In genomic region chr2:210567279-210567678, GRCh38 we compare ENCODE assay signal across 23 cellular contexts. TPM values are rescaled to one million over a fixed set of nuclear protein-coding genes. Genes with fewer than 3 reads are reported as not detected.
DNase-seq lines count a peak whose midpoint lies in the region; ATAC-seq, FAIRE-seq and TF ChIP-seq lines count a peak whose summit lies in the region.
"Had no signal": no experiment of that assay in that cellular context is flagged by ENCODE, and none has a peak within 500 bp of the region (broad histone marks: within the 10 kb centered on the region; RNA-seq: fewer than 3 reads in every experiment).

No MANE protein-coding gene starts in this region.

- TF ChIP-seq RAD21 in HepG2 (CRISPR knock-in tag; IDR thresholded peaks at IDR 0.05) (no peak), K562 (CRISPR knock-in tag; conservative IDR thresholded peaks at IDR 0.05 in 1 of 2, IDR thresholded peaks at IDR 0.05 in 1 of 2) (no peak)

- H3K36me3 Mint-ChIP-seq in activated T-helper 17 cell treated with anti-CD3 and anti-CD28 coated beads, Interleukin-2, amount 50 U/mL, for 72 hours (ENCODE audit: low read depth), result no peaks in the 10 kb centered on the region
- H3K36me3 Mint-ChIP-seq: CD8-positive, alpha-beta T cell had no signal

- POLR2A ChIA-PET in HepG2 (lab: Yijun Ruan, JAX), result no interaction called here
- POLR2A ChIA-PET in K562 (lab: Yijun Ruan, JAX), result no interaction called here

- TF ChIP-seq CTCF in HepG2 (CRISPR knock-in tag; IDR thresholded peaks at IDR 0.05) (no peak), right lobe of liver (IDR thresholded peaks at IDR 0.05) (no peak), K562 (IDR thresholded peaks at IDR 0.05 in 2 of 3, conservative IDR thresholded peaks at IDR 0.05 in 1 of 3; ENCODE audit: insufficient read depth in 2 of 3, low read depth in 1 of 3, low read length in 3 of 3) (no peak)

- CTCF ChIA-PET in HepG2 (lab: Yijun Ruan, JAX; ENCODE audit: low intra/inter-chr PET ratio, low total read pairs), result no interaction called here
- CTCF ChIA-PET in K562 (lab: Yijun Ruan, JAX; ENCODE audit: low intra/inter-chr PET ratio), result no interaction called here

- H3K4me1 ChIP-seq in HepG2 (ENCODE audit: insufficient read depth, low read length), result peaks cover 6% of the 10 kb centered on the region
- H3K4me1 ChIP-seq in right lobe of liver, result peaks cover 0 to 70% (median 21%) of the 10 kb centered on the region in 4 donors
- H3K4me1 ChIP-seq in K562 (replicated peaks in 1 of 2; ENCODE audit: control insufficient read depth in 2 of 2, insufficient read depth in 2 of 2, low read length in 2 of 2), result no peaks in the 10 kb centered on the region
- H3K4me1 ChIP-seq: BLaER1 treated with 17β-estradiol and CSF1 and Interleukin-3, amounts not matched to agents 10 nM and 100 nM; Caco-2 had no signal

- TF ChIP-seq EP300 in HepG2 (IDR thresholded peaks at IDR 0.05; ENCODE audit: low read depth in 2 of 2, low read length in 2 of 2) (no peak), HepG2 (CRISPR knock-in tag; IDR thresholded peaks at IDR 0.05; ENCODE audit: borderline replicate concordance) (no peak), K562 (IDR thresholded peaks at IDR 0.05; ENCODE audit: low read length) (no peak)

- FAIRE-seq in HepG2 (lab: Jason Lieb, UNC), result no peak
- peak; percentile 17 for FAIRE-seq in G401.6 (lab: Jason Lieb, UNC)
- no peak for FAIRE-seq in K562 (lab: Jason Lieb, UNC)
- peak; percentile 3 for FAIRE-seq in frontal cortex (lab: Jason Lieb, UNC)
- FAIRE-seq: D721Med, GM12878, GM12892, GM18507 had no signal

- in situ Hi-C loops in HepG2 (cut with HindIII; ENCODE audit: extremely low pct_ligation_motif_present, low pct_unique_long_range_greater_than_20kb) (no loop called here), K562 (cut with MboI) (no loop called here)

- no peak overlapping the region for H3K9ac ChIP-seq in HepG2 (ENCODE audit: insufficient read depth, low read depth, low read length)
- H3K9ac ChIP-seq in K562 (ENCODE audit: insufficient read depth in 1 of 2, low read depth in 2 of 2, low read length in 2 of 2), result no peak overlapping the region
- H3K9ac ChIP-seq: BLaER1 treated with 17β-estradiol and CSF1 and Interleukin-3, amounts not matched to agents 10 nM and 100 nM had no signal

- H3K36me3 ChIP-seq in HepG2 (replicated peaks in 1 of 2; ENCODE audit: control insufficient read depth in 1 of 2, insufficient read depth in 2 of 2, low read length in 2 of 2) (no peaks in the 10 kb centered on the region), right lobe of liver (peaks cover 0 to 38% (median 0%) of the 10 kb centered on the region in 4 donors), K562 (ENCODE audit: control insufficient read depth, insufficient read depth, low read length) (no peaks in the 10 kb centered on the region)
- H3K36me3 ChIP-seq: BLaER1 treated with 17β-estradiol and CSF1 and Interleukin-3, amounts not matched to agents 10 nM and 100 nM had no signal

- no peak for TF ChIP-seq POLR2A in HepG2 (IDR thresholded peaks at IDR 0.05; ENCODE audit: insufficient read depth in 1 of 2, low read depth in 2 of 2, low read length in 2 of 2)
- no peak for TF ChIP-seq POLR2A in right lobe of liver (IDR thresholded peaks at IDR 0.05)
- TF ChIP-seq POLR2A in K562 (conservative IDR thresholded peaks at IDR 0.05), result no peak

- no peaks in the 10 kb centered on the region for H3K9me3 ChIP-seq in HepG2 (ENCODE audit: low read length)
- H3K9me3 ChIP-seq in right lobe of liver, result no peaks in the 10 kb centered on the region
- H3K9me3 ChIP-seq in K562 (replicated peaks; ENCODE audit: control insufficient read depth, insufficient read depth, low read depth, low read length), result no peaks in the 10 kb centered on the region
- H3K9me3 ChIP-seq: BLaER1 treated with 17β-estradiol and CSF1 and Interleukin-3, amounts not matched to agents 10 nM and 100 nM; Caco-2 had no signal

- no peak overlapping the region for H3K4me2 ChIP-seq in HepG2 (ENCODE audit: low read depth, low read length)
- H3K4me2 ChIP-seq in K562 (ENCODE audit: insufficient read depth, low read length), result no peak overlapping the region
- H3K4me2 ChIP-seq: BLaER1 treated with 17β-estradiol and CSF1 and Interleukin-3, amounts not matched to agents 10 nM and 100 nM had no signal

- no peak overlapping the region for H3K4me3 ChIP-seq in HepG2 (replicated peaks in 1 of 3; ENCODE audit: insufficient read depth in 1 of 3, low read depth in 2 of 3, low read length in 3 of 3)
- H3K4me3 ChIP-seq in right lobe of liver, result no peak overlapping the region
- H3K4me3 ChIP-seq in K562, result no peak overlapping the region
- H3K4me3 ChIP-seq: BLaER1 treated with 17β-estradiol and CSF1 and Interleukin-3, amounts not matched to agents 10 nM and 100 nM; GM12878 had no signal

- no peaks in the 10 kb centered on the region for H3K79me2 ChIP-seq in HepG2 (ENCODE audit: insufficient read depth, low read length)
- H3K79me2 ChIP-seq in K562 (ENCODE audit: control insufficient read depth, insufficient read depth, low read length), result no peaks in the 10 kb centered on the region

- no peaks in the 10 kb centered on the region for H3K9me1 ChIP-seq in K562 (ENCODE audit: control insufficient read depth, insufficient read depth, low read length)

- no TSS peak for BruUV-seq in HepG2 (replicated peaks; lab: Mats Ljungman, UMichigan)
- BruUV-seq in K562 (replicated peaks; lab: Mats Ljungman, UMichigan), result no TSS peak

- intact Hi-C loops in HepG2 (cut with micrococcal nuclease; ENCODE audit: unreplicated experiment), result no loop called here
- intact Hi-C loops in right lobe of liver (cut with DNase I), result no loop called here
- intact Hi-C loops in K562 (cut with micrococcal nuclease), result no loop called here

- H3K27ac ChIP-seq in HepG2 (ENCODE audit: extremely low read length, insufficient read depth, low read length) (no peak overlapping the region), right lobe of liver (peak overlapping the region in 1 of 3 donors; percentile 16), K562 (ENCODE audit: extremely low read depth, low read depth, low read length) (no peak overlapping the region)
- H3K27ac ChIP-seq: 22Rv1; BLaER1 treated with 17β-estradiol and CSF1 and Interleukin-3, amounts not matched to agents 10 nM and 100 nM; C4-2B had no signal

- H3K4me1 Mint-ChIP-seq in activated T-helper 17 cell treated with anti-CD3 and anti-CD28 coated beads, Interleukin-2, amount 50 U/mL, for 72 hours, result no peaks in the 10 kb centered on the region
- H3K4me1 Mint-ChIP-seq: B cell had no signal

- no peak for DNase-seq in HepG2 (ENCODE audit: low spot score)
- no peak for DNase-seq in right lobe of liver
- DNase-seq in K562 (ENCODE audit: extremely low read depth in 1 of 4, low spot score in 3 of 4), result no peak
- DNase-seq in frontal cortex (ENCODE audit: low spot score in 2 of 2), result no peak
- DNase-seq in NCI-H2196 (lab: John Stamatoyannopoulos, UW; ENCODE audit: unreplicated experiment), result no peak
- DNase-seq: AML-193; Caco-2; Calu3; CD4-positive, alpha-beta T cell; CD8-positive, alpha-beta T cell; DMS79 treated with DMSO at 0.1 percent for 48 hours; GDM1 had no signal

- H4K20me1 ChIP-seq in HepG2 (ENCODE audit: insufficient read depth, low read length) (no peaks in the 10 kb centered on the region), K562 (replicated peaks; ENCODE audit: control insufficient read depth, insufficient read depth, low read length) (no peaks in the 10 kb centered on the region)
- H4K20me1 ChIP-seq: BLaER1 treated with 17β-estradiol and CSF1 and Interleukin-3, amounts not matched to agents 10 nM and 100 nM had no signal

- H2AFZ ChIP-seq in HepG2 (ENCODE audit: low read length) (no peak overlapping the region), K562 (ENCODE audit: low read depth, low read length) (no peak overlapping the region)

- H3K4me3 Mint-ChIP-seq in activated T-helper 17 cell treated with anti-CD3 and anti-CD28 coated beads, Interleukin-2, amount 50 U/mL, for 72 hours, result no peak overlapping the region
- H3K4me3 Mint-ChIP-seq: B cell; CD4-positive, alpha-beta T cell; CD8-positive, alpha-beta T cell had no signal

- ATAC-seq in HepG2 (no peak), right lobe of liver (no peak), K562 (no peak), GM19455 (IDR thresholded peaks at IDR 0.05; ENCODE audit: unreplicated experiment) (no peak)
- no peak for ATAC-seq in activated T-helper 17 cell treated with anti-CD3 and anti-CD28 coated beads, Interleukin-2, amount 50 U/mL, for 72 hours (replicated peaks)
- ATAC-seq: CD8-positive, alpha-beta T cell; GM12878 had no signal

- H3K27ac Mint-ChIP-seq in activated T-helper 17 cell treated with anti-CD3 and anti-CD28 coated beads, Interleukin-2, amount 50 U/mL, for 72 hours, result no peak overlapping the region
- H3K27ac Mint-ChIP-seq: B cell; CD4-positive, alpha-beta T cell; CD8-positive, alpha-beta T cell had no signal

- no peaks in the 10 kb centered on the region for H3K9me3 Mint-ChIP-seq in activated T-helper 17 cell treated with anti-CD3 and anti-CD28 coated beads, Interleukin-2, amount 50 U/mL, for 72 hours
- H3K9me3 Mint-ChIP-seq: CD4-positive, alpha-beta T cell; CD8-positive, alpha-beta T cell had no signal

- peaks cover 15% of the 10 kb centered on the region for H3K27me3 Mint-ChIP-seq in activated T-helper 17 cell treated with anti-CD3 and anti-CD28 coated beads, Interleukin-2, amount 50 U/mL, for 72 hours

- H3K27me3 ChIP-seq in HepG2 (ENCODE audit: control insufficient read depth in 1 of 2, insufficient read depth in 2 of 2, low read length in 2 of 2), result no peaks in the 10 kb centered on the region
- H3K27me3 ChIP-seq in right lobe of liver, result no peaks in the 10 kb centered on the region
- H3K27me3 ChIP-seq in K562 (ENCODE audit: control insufficient read depth in 2 of 2, insufficient read depth in 2 of 2, low read length in 2 of 2), result no peaks in the 10 kb centered on the region
- H3K27me3 ChIP-seq: BLaER1 treated with 17β-estradiol and CSF1 and Interleukin-3, amounts not matched to agents 10 nM and 100 nM had no signal

RNA-seq across cellular contexts. Expression of gene CPS1, which starts 10.9 kb away (rescaled TPM):
- total RNA-seq in HepG2 (2016; rRNA removed; fragmentation: Illumina TruSeq; extraction: Trizol) (44.9 and 51.7 TPM in 2 replicates), right lobe of liver (1,000 to 10,000 TPM; 1,066 to 2,150 (median 1,343) TPM), K562 (2014; rRNA removed) (4.3 and 5.7 TPM in 2 replicates), K562 (2014; rRNA removed; fragmentation: Illumina TruSeq; extraction: Trizol) (9.6 and 10.7 TPM in 2 replicates), K562 (2015; rRNA removed; fragmentation: Illumina TruSeq; extraction: Trizol) (8.7 and 9.2 TPM in 2 replicates), K562 (2021) (5.0 and 6.0 TPM in 2 replicates), frontal cortex (2.9 TPM)
- total RNA-seq in HepG2 (2016; cell fraction: cytosol; rRNA removed; fragmentation: Illumina TruSeq; extraction: Trizol; ENCODE audit: low read depth), result 4.5 and 7.1 TPM in 2 replicates
- total RNA-seq in HepG2 (2016; cell fraction: insoluble cytoplasmic fraction; rRNA removed; fragmentation: Illumina TruSeq; extraction: Trizol), result 42.6 and 49.0 TPM in 2 replicates
- 22.1 and 24.3 TPM in 2 replicates for total RNA-seq in HepG2 (2016; cell fraction: membrane; rRNA removed; fragmentation: Illumina TruSeq; extraction: Trizol)
- total RNA-seq in HepG2 (2016; cell fraction: nucleus; rRNA removed; fragmentation: Illumina TruSeq; extraction: Trizol), result 47.7 and 52.3 TPM in 2 replicates
- polyA plus RNA-seq in HepG2 (2011; rRNA removed) (17.6 and 24.4 TPM in 2 replicates), K562 (2011; rRNA removed) (11.6 and 13.5 TPM in 2 replicates), K562 (2014; fragmentation: Illumina TruSeq; extraction: Trizol) (8.7 and 9.3 TPM in 2 replicates), K562 (2014; fragmentation: Nextera tagmentation; extraction: Ambion mirVana) (1 to 10 TPM; 2.4 to 3.6 TPM), K562 (2014; rRNA removed) (5.1 and 6.0 TPM in 2 replicates)
- polyA plus RNA-seq in HepG2 (2011; cell fraction: cytosol; rRNA removed), result 16.5 and 18.6 TPM in 2 replicates
- polyA plus RNA-seq in HepG2 (2011; cell fraction: nucleus; rRNA removed), result 16.9 and 18.9 TPM in 2 replicates
- 13.0 and 24.2 TPM in 2 replicates for polyA plus RNA-seq in HepG2 (2012)
- 1.3 and 1.4 TPM in 2 replicates for polyA plus RNA-seq in HepG2 (2016; cell fraction: cytosol; fragmentation: Illumina TruSeq; extraction: Trizol; ENCODE audit: low read depth)
- 22.9 and 25.1 TPM in 2 replicates for polyA plus RNA-seq in HepG2 (2016; cell fraction: insoluble cytoplasmic fraction; fragmentation: Illumina TruSeq; extraction: Trizol; ENCODE audit: low read depth)
- polyA plus RNA-seq in HepG2 (2016; cell fraction: membrane; fragmentation: Illumina TruSeq; extraction: Trizol; ENCODE audit: low read depth), result 7.7 and 8.8 TPM in 2 replicates
- polyA plus RNA-seq in HepG2 (2016; cell fraction: nucleus; fragmentation: Illumina TruSeq; extraction: Trizol; ENCODE audit: insufficient read depth, low read depth), result 28.4 and 30.6 TPM in 2 replicates
- 49.7 and 1,370 TPM in 2 replicates for polyA minus RNA-seq in HepG2 (2011; rRNA and poly(A)+ RNA removed; ENCODE audit: low replicate concordance)
- 44.2 and 46.4 TPM in 2 replicates for polyA minus RNA-seq in HepG2 (2011; cell fraction: cytosol; rRNA and poly(A)+ RNA removed)
- 89.2 and 97.7 TPM in 2 replicates for polyA minus RNA-seq in HepG2 (2011; cell fraction: nucleus; rRNA and poly(A)+ RNA removed)
- total RNA-seq in K562 (2011; cell fraction: chromatin; rRNA removed; ENCODE audit: low replicate concordance), result 10.9 and 21.5 TPM in 2 replicates
- 7.7 and 10.9 TPM in 2 replicates for total RNA-seq in K562 (2011; cell fraction: nucleolus; rRNA removed)
- total RNA-seq in K562 (2011; cell fraction: nucleoplasm; rRNA removed), result 12.2 and 17.3 TPM in 2 replicates
- polyA plus RNA-seq in K562 (2011; cell fraction: cytosol; rRNA removed), result 3.9 and 6.6 TPM in 2 replicates
- polyA plus RNA-seq in K562 (2011; cell fraction: nucleus; rRNA removed), result 19.9 and 29.6 TPM in 2 replicates
- 5.6 and 6.8 TPM in 2 replicates for polyA plus RNA-seq in K562 (2012)
- polyA minus RNA-seq in K562 (2011; rRNA and poly(A)+ RNA removed), result 38.7 and 39.8 TPM in 2 replicates
- polyA minus RNA-seq in K562 (2011; cell fraction: cytosol; rRNA and poly(A)+ RNA removed), result 16.1 and 17.1 TPM in 2 replicates
- 22.3 and 47.3 TPM in 2 replicates for polyA minus RNA-seq in K562 (2011; cell fraction: nucleus; rRNA and poly(A)+ RNA removed)
- 1 to 10 TPM in 1 of 2 donors, under 1 TPM in 1; 0.76 to 1.3 TPM for total RNA-seq in activated T-helper 17 cell treated with anti-CD3 and anti-CD28 coated beads, Interleukin-2, amount 50 U/mL, for 72 hours

Comparison
In these comparisons a context has a peak if more than half of its experiments do, and no peak if none do; other contexts are left out.
1. RNA of gene CPS1, which starts 10.9 kb away (total RNA-seq): 1,066 to 2,150 TPM in right lobe of liver; 4.5 to 52.3 TPM in HepG2, 4.3 to 21.5 TPM in K562, 2.9 TPM in frontal cortex (single experiment) and 0.76 to 1.3 TPM in activated T-helper 17 cell treated with anti-CD3 and anti-CD28 coated beads, Interleukin-2, amount 50 U/mL, for 72 hours; every median in the first group is over 10 times any median in the second.
2. Of the 241 proteins assayed by ChIP-seq in both HepG2 and K562: peak only in HepG2: none; only in K562: MAFG; in both: MAFF and MAFK; in neither: 238.